21 cellular contexts compared by ENCODE assay signal in genomic region chr6:114253431-114253830, GRCh38.
DNase-seq lines count a peak whose midpoint lies in the region; ATAC-seq, FAIRE-seq and TF ChIP-seq lines count a peak whose summit lies in the region.
"Had no signal": no experiment of that assay in that cellular context is flagged by ENCODE, and none has a peak within 500 bp of the region (broad histone marks: within the 10 kb centered on the region; RNA-seq: fewer than 3 reads in every experiment).

No MANE protein-coding gene starts in this region.

- H3K27ac ChIP-seq in breast epithelium (no peak overlapping the region), astrocyte (ENCODE audit: low read depth, low read length) (no peak overlapping the region), epithelial cell of prostate (no peak overlapping the region), suprapubic skin (no peak overlapping the region)
- H3K27ac ChIP-seq: 22Rv1 had no signal

- no peak overlapping the region for H2AFZ ChIP-seq in astrocyte (ENCODE audit: low read depth, low read length)

- no peak overlapping the region for H3K9ac ChIP-seq in astrocyte (ENCODE audit: low read length)

- H3K4me2 ChIP-seq in astrocyte (ENCODE audit: low read length): no peak overlapping the region

- H3K36me3 ChIP-seq in breast epithelium (no peaks in the 10 kb centered on the region), astrocyte (ENCODE audit: insufficient read depth, low read length) (no peaks in the 10 kb centered on the region), suprapubic skin (no peaks in the 10 kb centered on the region)

- no peaks in the 10 kb centered on the region for H4K20me1 ChIP-seq in astrocyte (ENCODE audit: insufficient read depth, low read length)

- H3K4me3 ChIP-seq in breast epithelium (no peak overlapping the region), astrocyte (ENCODE audit: insufficient read depth, low read depth, low read length) (no peak overlapping the region), suprapubic skin (no peak overlapping the region)

- ATAC-seq in GM21576 (IDR thresholded peaks at IDR 0.05; ENCODE audit: unreplicated experiment): no peak
- ATAC-seq: CD8-positive, alpha-beta T cell had no signal

- TF ChIP-seq EP300 in suprapubic skin (IDR thresholded peaks at IDR 0.05): no peak

- no TSS peak for BruUV-seq in MCF 10A (replicated peaks; lab: Mats Ljungman, UMichigan)

- WGBS in suprapubic skin: 50% methylated on average over 3 of the region's 3 CpGs

- H3K9me3 ChIP-seq in breast epithelium (no peaks in the 10 kb centered on the region), astrocyte (ENCODE audit: insufficient read depth, low read depth, low read length) (no peaks in the 10 kb centered on the region), suprapubic skin (no peaks in the 10 kb centered on the region)

- CTCF ChIA-PET in MCF 10A (lab: Yijun Ruan, JAX): interaction anchor here (0.5 to 0.6 kb wide), 2 partner anchors 64 to 105 kb away, joined by 3 to 4 read pairs; no protein-coding TSS in a partner anchor

- intact Hi-C loops in MCF 10A (cut with micrococcal nuclease): no loop called here
- intact Hi-C loops in breast epithelium (cut with DNase I; ENCODE audit: low total_unique reads): no loop called here

- no peaks in the 10 kb centered on the region for H3K36me3 Mint-ChIP-seq in MCF 10A (ENCODE audit: insufficient read depth, unreplicated experiment)
- no peaks in the 10 kb centered on the region for H3K36me3 Mint-ChIP-seq in astrocyte (ENCODE audit: low read depth, unreplicated experiment)
- H3K36me3 Mint-ChIP-seq: CD14-positive monocyte; CD8-positive, alpha-beta T cell had no signal

- H3K27me3 Mint-ChIP-seq in MCF 10A (ENCODE audit: insufficient read depth, unreplicated experiment) (peaks cover 12% of the 10 kb centered on the region), astrocyte (ENCODE audit: low read depth, unreplicated experiment) (no peaks in the 10 kb centered on the region)

- no peak for TF ChIP-seq CTCF in MCF 10A (IDR thresholded peaks at IDR 0.05; ENCODE audit: unreplicated experiment)
- no peak for TF ChIP-seq CTCF in breast epithelium (IDR thresholded peaks at IDR 0.05)
- no peak for TF ChIP-seq CTCF in astrocyte (IDR thresholded peaks at IDR 0.05; ENCODE audit: insufficient read depth, low read depth, low read length)
- TF ChIP-seq CTCF in suprapubic skin (IDR thresholded peaks at IDR 0.05): no peak

- no peak overlapping the region for H3K4me3 Mint-ChIP-seq in MCF 10A (ENCODE audit: unreplicated experiment)
- no peak overlapping the region for H3K4me3 Mint-ChIP-seq in astrocyte (ENCODE audit: unreplicated experiment)
- H3K4me3 Mint-ChIP-seq: CD14-positive monocyte; CD8-positive, alpha-beta T cell; HFFc6 had no signal

- no peaks in the 10 kb centered on the region for H3K79me2 ChIP-seq in astrocyte (ENCODE audit: insufficient read depth, low read length)

- POLR2A ChIA-PET in MCF 10A (lab: Yijun Ruan, JAX): no interaction called here

- H3K27ac Mint-ChIP-seq in MCF 10A (ENCODE audit: low read depth, unreplicated experiment) (no peak overlapping the region), astrocyte (ENCODE audit: unreplicated experiment) (peak overlapping the region; percentile 8)
- H3K27ac Mint-ChIP-seq: CD14-positive monocyte; CD8-positive, alpha-beta T cell; HFFc6 had no signal

- no peaks in the 10 kb centered on the region for H3K4me1 Mint-ChIP-seq in MCF 10A (ENCODE audit: insufficient read depth, unreplicated experiment)
- H3K4me1 Mint-ChIP-seq in astrocyte (ENCODE audit: low read depth, unreplicated experiment): peaks cover 3% of the 10 kb centered on the region
- H3K4me1 Mint-ChIP-seq: CD14-positive monocyte had no signal

- no peak for TF ChIP-seq POLR2A in breast epithelium (IDR thresholded peaks at IDR 0.05)
- no peak for TF ChIP-seq POLR2A in suprapubic skin (IDR thresholded peaks at IDR 0.05)

- peak; percentile 21 for DNase-seq in MCF 10A (ENCODE audit: unreplicated experiment)
- DNase-seq in breast epithelium (ENCODE audit: low spot score in 2 of 2): no peak
- no peak for DNase-seq in astrocyte (ENCODE audit: low read depth)
- DNase-seq in epithelial cell of prostate (ENCODE audit: low read depth, low spot score): peak; percentile 8
- DNase-seq in SK-N-DZ (ENCODE audit: low spot score): no peak
- DNase-seq in suprapubic skin (ENCODE audit: low spot score in 2 of 2): no peak
- no peak for DNase-seq in iPS-NIHi11 (ENCODE audit: low spot score)
- DNase-seq: CD8-positive, alpha-beta T cell; COR-L47; DMS153; DMS79 treated with DMSO at 0.1 percent for 48 hours; EL; HCEC 1CT; HFFc6 had no signal

- no peaks in the 10 kb centered on the region for H3K4me1 ChIP-seq in breast epithelium
- H3K4me1 ChIP-seq in astrocyte (ENCODE audit: insufficient read depth, low read length): no peaks in the 10 kb centered on the region
- no peaks in the 10 kb centered on the region for H3K4me1 ChIP-seq in suprapubic skin

- H3K9me3 Mint-ChIP-seq in MCF 10A (ENCODE audit: unreplicated experiment): peaks cover 7% of the 10 kb centered on the region
- peaks cover 11% of the 10 kb centered on the region for H3K9me3 Mint-ChIP-seq in astrocyte (ENCODE audit: unreplicated experiment)

- H3K27me3 ChIP-seq in breast epithelium (no peaks in the 10 kb centered on the region), astrocyte (ENCODE audit: insufficient read depth, low read length) (no peaks in the 10 kb centered on the region), suprapubic skin (no peaks in the 10 kb centered on the region)

- FAIRE-seq in astrocyte (lab: Jason Lieb, UNC): no peak
- FAIRE-seq: D721Med, G401.6, GM12891, HTR-8/SVneo had no signal

Comparison
In these comparisons a context has a peak if more than half of its experiments do, and no peak if none do; other contexts are left out.
1. DNase-seq: peak in MCF 10A (single experiment) and epithelial cell of prostate (single experiment); none in breast epithelium (0 of 2), astrocyte (single experiment), SK-N-DZ (single experiment), suprapubic skin (0 of 2) and iPS-NIHi11 (single experiment).